ENCODE assay signal across 1 cellular context in genomic region chr19:10519421-10519820, GRCh38.
TF ChIP-seq lines count a peak whose summit lies in the region.

No MANE protein-coding gene starts in this region.

TF ChIP-seq in WTC11, 78 proteins besides CTCF, POLR2A, EP300 and RAD21 (continued from another document):
- TF ChIP-seq ATF6 (CRISPR knock-in tag; IDR thresholded peaks at IDR 0.05) (no peak), MLX (CRISPR knock-in tag; IDR thresholded peaks at IDR 0.05) (no peak)
